In genomic region chr1:168082008-168082876, GRCh38 we compare ENCODE assay signal across 8 cellular contexts. TPM values are rescaled to one million over a fixed set of nuclear protein-coding genes. Genes with fewer than 3 reads are reported as not detected.
DNase-seq lines count a peak whose midpoint lies in the region; ATAC-seq and TF ChIP-seq lines count a peak whose summit lies in the region.

No MANE protein-coding gene starts in this region.

- TF ChIP-seq CTCF in GM06990 (IDR thresholded peaks at IDR 0.05; ENCODE audit: insufficient read depth, low read length, poor library complexity, severe bottlenecking) (peak; percentile 96), Loucy (conservative IDR thresholded peaks at IDR 0.05; ENCODE audit: low read length) (peak; percentile 93), fibroblast of pulmonary artery (IDR thresholded peaks at IDR 0.05; ENCODE audit: low read length, missing control alignments) (peak; percentile 100), thoracic aorta (IDR thresholded peaks at IDR 0.05) (peak; percentile 90)

- DNase-seq in GM06990 (ENCODE audit: extremely low read depth, insufficient read length), result peak; percentile 41
- peak; percentile 61 to 83 for DNase-seq in HAP-1 (ENCODE audit: low spot score in 2 of 2)
- peak; percentile 81 for DNase-seq in RPMI8226
- peak; percentile 28 for DNase-seq in activated T-helper 1 cell treated with Interleukin-2 at 50 U/mL for 16 hours (ENCODE audit: low read depth)
- DNase-seq in fibroblast of pulmonary artery (ENCODE audit: low read depth), result peak; percentile 88
- peak; percentile 59 for DNase-seq in occipital lobe (lab: John Stamatoyannopoulos, UW)
- DNase-seq in thoracic aorta (ENCODE audit: low spot score), result peak; percentile 27

- H3K27ac ChIP-seq in thoracic aorta, result peak overlapping the region; percentile 27 to 39

- H3K36me3 ChIP-seq in GM06990 (ENCODE audit: control insufficient read depth, insufficient read depth, low read length) (peaks cover 1% of the 10 kb centered on the region; the same call in 1 of the 2 replicates), HAP-1 (replicated peaks) (peaks cover 3% of the 10 kb centered on the region; the same call in 1 of the 2 replicates), Loucy (ENCODE audit: insufficient read depth, low read length) (peaks cover 8% of the 10 kb centered on the region; the same call in 1 of the 2 replicates), thoracic aorta (peaks cover 9% of the 10 kb centered on the region)

- H3K27me3 ChIP-seq in GM06990 (replicated peaks; ENCODE audit: control insufficient read depth, insufficient read depth, low read length), result no peaks in the 10 kb centered on the region
- H3K27me3 ChIP-seq in HAP-1 (ENCODE audit: low read depth), result no peaks in the 10 kb centered on the region
- no peaks in the 10 kb centered on the region for H3K27me3 ChIP-seq in Loucy (ENCODE audit: insufficient read depth, low read length, poor library complexity, severe bottlenecking)
- H3K27me3 ChIP-seq in thoracic aorta (replicated peaks; ENCODE audit: insufficient read depth), result no peaks in the 10 kb centered on the region

- no peak overlapping the region for H3K4me3 ChIP-seq in GM06990 (replicated peaks; ENCODE audit: low read depth, low read length)
- no peak overlapping the region for H3K4me3 ChIP-seq in HAP-1
- H3K4me3 ChIP-seq in Loucy (ENCODE audit: low read length, poor library complexity, severe bottlenecking), result no peak overlapping the region
- H3K4me3 ChIP-seq in fibroblast of pulmonary artery (replicated peaks; ENCODE audit: low read depth, low read length), result no peak overlapping the region
- H3K4me3 ChIP-seq in thoracic aorta, result no peak overlapping the region

- no peaks in the 10 kb centered on the region for H3K79me2 ChIP-seq in Loucy (ENCODE audit: insufficient read depth, low read length)

- peak; percentile 44 for ATAC-seq in thoracic aorta (ENCODE audit: insufficient number of reproducible peaks, low FRiP score, low read depth)

- H3K4me2 ChIP-seq in Loucy (ENCODE audit: low read depth, low read length, poor library complexity, severe bottlenecking), result no peak overlapping the region

- in situ Hi-C loops in HAP-1 (cut with MboI; ENCODE audit: low sequenced_read_pairs), result no loop called here

- no peaks in the 10 kb centered on the region for H3K4me1 ChIP-seq in HAP-1
- H3K4me1 ChIP-seq in Loucy (ENCODE audit: insufficient read depth, low read length, poor library complexity, severe bottlenecking), result peaks cover 21% of the 10 kb centered on the region
- H3K4me1 ChIP-seq in thoracic aorta (ENCODE audit: control insufficient read depth in 1 of 2, low read depth in 2 of 2), result peaks cover 19 to 64% of the 10 kb centered on the region in 2 donors

- H3K9me3 ChIP-seq in HAP-1 (no peaks in the 10 kb centered on the region), Loucy (ENCODE audit: insufficient read depth, low read depth, low read length) (no peaks in the 10 kb centered on the region), thoracic aorta (no peaks in the 10 kb centered on the region)

- H3F3A ChIP-seq in Loucy (ENCODE audit: low read depth), result no peaks in the 10 kb centered on the region

- H3K9me2 ChIP-seq in Loucy (replicated peaks; ENCODE audit: low read depth, low read length), result no peaks in the 10 kb centered on the region

- peak overlapping the region; percentile 1 for H3K9ac ChIP-seq in Loucy (ENCODE audit: low read depth, low read length, poor library complexity, severe bottlenecking)

- H2AFZ ChIP-seq in Loucy (ENCODE audit: low read length), result no peak overlapping the region

- H4K20me1 ChIP-seq in Loucy (ENCODE audit: insufficient read depth, low read length, poor library complexity, severe bottlenecking), result no peaks in the 10 kb centered on the region

RNA-seq across cellular contexts. Expression of gene GPR161, which starts 54.5 kb away (rescaled TPM):
- 93.4 TPM for total RNA-seq in occipital lobe
- total RNA-seq in thoracic aorta, result 10 to 100 TPM; 10.3 to 11.6 TPM

Comparison
In these comparisons a context has a peak if more than half of its experiments do, and no peak if none do; other contexts are left out.
1. DNase-seq: peak in every context shown above with its lines; median percentile 88 in fibroblast of pulmonary artery; 81 in RPMI8226; 72 in HAP-1; 59 in occipital lobe; 41 in GM06990; 28 in activated T-helper 1 cell treated with Interleukin-2 at 50 U/mL for 16 hours; 27 in thoracic aorta.